10 cellular contexts compared by ENCODE assay signal in genomic region chrX:20362268-20363002, GRCh38.
A peak's percentile ranks its signal among the peaks of the same experiment; 100 is the strongest.
DNase-seq lines count a peak whose midpoint lies in the region; ATAC-seq and TF ChIP-seq lines count a peak whose summit lies in the region.
"Had no signal": no experiment of that assay in that cellular context is flagged by ENCODE, and none has a peak within 500 bp of the region (broad histone marks: within the 10 kb centered on the region; RNA-seq: fewer than 3 reads in every experiment).

No MANE protein-coding gene starts in this region.

- peaks cover 6 to 9% of the 10 kb centered on the region in 2 donors for H3K4me1 ChIP-seq in mucosa of rectum (ENCODE audit: control insufficient read depth in 2 of 2, insufficient read depth in 2 of 2, low read length in 2 of 2)
- H3K4me1 ChIP-seq: spleen had no signal

- H3K27ac Mint-ChIP-seq in CD14-positive monocyte = peak overlapping the region; percentile 89 to 92 (median 91)
- peak overlapping the region; percentile 98 for H3K27ac Mint-ChIP-seq in dendritic cell treated with granulocyte-macrophage colony-stimulating factor and Interleukin-4, amounts not matched to agents 40 ng/mL and 50 ng/mL, for 4 days
- H3K27ac Mint-ChIP-seq: activated T-helper 2 cell treated with anti-CD3 and anti-CD28 coated beads, Interferon-gamma antibody, Interleukin-2, Interleukin-4, amounts not matched to agents 10 μg/mL and 5 μg/mL and 100 μg/mL, durations not matched to agents 14 hours and 24 hours and 36 hours had no signal

- peaks cover 27% of the 10 kb centered on the region for H3K4me1 Mint-ChIP-seq in CD14-positive monocyte
- H3K4me1 Mint-ChIP-seq in dendritic cell treated with granulocyte-macrophage colony-stimulating factor and Interleukin-4, amounts not matched to agents 40 ng/mL and 50 ng/mL, for 4 days (ENCODE audit: low read depth) = peaks cover 25% of the 10 kb centered on the region

- no peaks in the 10 kb centered on the region for H3K36me3 ChIP-seq in mucosa of rectum (ENCODE audit: control insufficient read depth in 2 of 2, insufficient read depth in 2 of 2, low read length in 2 of 2)
- H3K36me3 ChIP-seq: spleen had no signal

- H3K9me3 Mint-ChIP-seq in CD14-positive monocyte = peaks cover 0 to 4% (median 0%) of the 10 kb centered on the region in 7 donors
- H3K9me3 Mint-ChIP-seq in dendritic cell treated with granulocyte-macrophage colony-stimulating factor and Interleukin-4, amounts not matched to agents 40 ng/mL and 50 ng/mL, for 4 days = no peaks in the 10 kb centered on the region
- H3K9me3 Mint-ChIP-seq: activated T-helper 2 cell treated with anti-CD3 and anti-CD28 coated beads, Interferon-gamma antibody, Interleukin-2, Interleukin-4, amounts not matched to agents 10 μg/mL and 5 μg/mL and 100 μg/mL, durations not matched to agents 14 hours and 24 hours and 36 hours had no signal

- no peak for ATAC-seq in HG03025 (IDR thresholded peaks at IDR 0.05; ENCODE audit: low FRiP score, unreplicated experiment)
- ATAC-seq in HG03378 (IDR thresholded peaks at IDR 0.05; ENCODE audit: unreplicated experiment) = no peak
- no peak for ATAC-seq in HG02938 (IDR thresholded peaks at IDR 0.05; ENCODE audit: unreplicated experiment)

- intact Hi-C loops in CD14-positive monocyte (cut with micrococcal nuclease) = no loop called here
- intact Hi-C loops in dendritic cell treated with granulocyte-macrophage colony-stimulating factor and Interleukin-4, amounts not matched to agents 40 ng/mL and 50 ng/mL, for 4 days (cut with micrococcal nuclease) = loop anchor here (5.0 to 10.0 kb wide), 2 partner anchors 48 to 95 kb away; partner anchors contain the start of gene RPS6KA3

- H3K4me3 ChIP-seq in mucosa of rectum (ENCODE audit: low read length in 2 of 2) = peak overlapping the region; percentile 14 to 54
- H3K4me3 ChIP-seq: spleen had no signal

- TF ChIP-seq CTCF in CD14-positive monocyte (IDR thresholded peaks at IDR 0.05) = no peak

- peak overlapping the region; percentile 63 to 80 for H3K27ac ChIP-seq in mucosa of rectum (ENCODE audit: low read depth in 2 of 2, low read length in 2 of 2)

- no peaks in the 10 kb centered on the region for H3K36me3 Mint-ChIP-seq in CD14-positive monocyte
- H3K36me3 Mint-ChIP-seq in dendritic cell treated with granulocyte-macrophage colony-stimulating factor and Interleukin-4, amounts not matched to agents 40 ng/mL and 50 ng/mL, for 4 days (ENCODE audit: low read depth) = no peaks in the 10 kb centered on the region

- no peaks in the 10 kb centered on the region for H3K9me3 ChIP-seq in mucosa of rectum (ENCODE audit: control insufficient read depth in 2 of 2, low read length in 2 of 2)
- H3K9me3 ChIP-seq: spleen had no signal

- peak overlapping the region in 1 of 2 donors; percentile 10 for H3K9ac ChIP-seq in mucosa of rectum (ENCODE audit: low read depth in 1 of 2, low read length in 2 of 2)

- H3K4me3 Mint-ChIP-seq in CD14-positive monocyte = peak overlapping the region; percentile 20 to 53
- peak overlapping the region; percentile 61 for H3K4me3 Mint-ChIP-seq in dendritic cell treated with granulocyte-macrophage colony-stimulating factor and Interleukin-4, amounts not matched to agents 40 ng/mL and 50 ng/mL, for 4 days

- peaks cover 0 to 6% (median 2%) of the 10 kb centered on the region in 3 donors for H3K27me3 Mint-ChIP-seq in CD14-positive monocyte (ENCODE audit: low read depth in 3 of 3)
- H3K27me3 Mint-ChIP-seq in dendritic cell treated with granulocyte-macrophage colony-stimulating factor and Interleukin-4, amounts not matched to agents 40 ng/mL and 50 ng/mL, for 4 days = no peaks in the 10 kb centered on the region

- H3K27me3 ChIP-seq in mucosa of rectum (ENCODE audit: control insufficient read depth in 2 of 2, insufficient read depth in 2 of 2, low read length in 2 of 2) = peaks cover 0 to 4% of the 10 kb centered on the region in 2 donors

- DNase-seq in CD14-positive monocyte (ENCODE audit: low spot score) (no peak), NCI-H2029 (lab: John Stamatoyannopoulos, UW) (peak; percentile 91), NCI-H2171 (lab: John Stamatoyannopoulos, UW) (no peak)
- DNase-seq: spleen had no signal
